Comparison of ENCODE assay signal across 9 cellular contexts in genomic region chr1:165826565-165826964, GRCh38. TPM values are rescaled to one million over a fixed set of nuclear protein-coding genes. Genes with fewer than 3 reads are reported as not detected.
A peak's percentile ranks its signal among the peaks of the same experiment; 100 is the strongest.
DNase-seq lines count a peak whose midpoint lies in the region; ATAC-seq, FAIRE-seq and TF ChIP-seq lines count a peak whose summit lies in the region.
"Had no signal": no experiment of that assay in that cellular context is flagged by ENCODE, and none has a peak within 500 bp of the region (broad histone marks: within the 10 kb centered on the region; RNA-seq: fewer than 3 reads in every experiment).

No MANE protein-coding gene starts in this region.

- intact Hi-C loops in activated T-helper 1 cell treated with anti-CD3 and anti-CD28 coated beads, Interleukin-12 subunit alpha, Interleukin-12 subunit beta, Interleukin-2, Interleukin-4 antibody, amounts not matched to agents 30 ng/mL and 10 ng/mL and 1 ng/mL, durations not matched to agents 14 hours and 24 hours and 36 hours (cut with micrococcal nuclease) = loop anchor here (2.0 kb wide), 1 partner anchor 434 kb away; no protein-coding TSS in a partner anchor

- no peaks in the 10 kb centered on the region for H4K20me1 ChIP-seq in keratinocyte (ENCODE audit: control insufficient read depth, extremely low read depth, insufficient read depth, low read length)

- H3K36me3 Mint-ChIP-seq in activated naive CD4-positive, alpha-beta T cell treated with anti-CD3 and anti-CD28 coated beads, Interleukin-2, amount 10 ng/mL, durations not matched to agents 7 days and 5 days = peaks cover 3% of the 10 kb centered on the region
- peaks cover 15 to 20% of the 10 kb centered on the region in 2 donors for H3K36me3 Mint-ChIP-seq in activated naive CD4-positive, alpha-beta T cell treated with anti-CD3 and anti-CD28 coated beads, Interleukin-2, amount 50 U/mL, for 72 hours
- peaks cover 10% of the 10 kb centered on the region for H3K36me3 Mint-ChIP-seq in activated T-helper 1 cell treated with anti-CD3 and anti-CD28 coated beads, Interleukin-12 subunit alpha, Interleukin-12 subunit beta, Interleukin-2, Interleukin-4 antibody, amounts not matched to agents 30 ng/mL and 10 ng/mL and 1 ng/mL, durations not matched to agents 14 hours and 24 hours and 36 hours (ENCODE audit: low read depth)

- no peak for ATAC-seq in activated naive CD4-positive, alpha-beta T cell treated with anti-CD3 and anti-CD28 coated beads, Interleukin-2, amount 50 U/mL, for 72 hours
- no peak for ATAC-seq in HG03469 (IDR thresholded peaks at IDR 0.05; ENCODE audit: unreplicated experiment)

- H3K79me2 ChIP-seq in keratinocyte (ENCODE audit: control insufficient read depth, insufficient read depth, low read length) = peaks cover 36% of the 10 kb centered on the region

- H3K4me2 ChIP-seq in keratinocyte (ENCODE audit: control insufficient read depth, extremely low read depth, insufficient read depth, low read depth, low read length) = no peak overlapping the region

- CTCF ChIA-PET in activated naive CD4-positive, alpha-beta T cell treated with anti-CD3 and anti-CD28 coated beads, Interleukin-2, amount 10 ng/mL, durations not matched to agents 7 days and 5 days (lab: Charles Lee) = interaction anchor here (1.4 to 3.9 kb wide), 5 partner anchors 45 to 226 kb away, joined by 3 to 15 read pairs (median 5); no protein-coding TSS in a partner anchor

- peaks cover 22% of the 10 kb centered on the region for H3K4me1 Mint-ChIP-seq in activated naive CD4-positive, alpha-beta T cell treated with anti-CD3 and anti-CD28 coated beads, Interleukin-2, amount 10 ng/mL, durations not matched to agents 7 days and 5 days
- H3K4me1 Mint-ChIP-seq in activated T-helper 1 cell treated with anti-CD3 and anti-CD28 coated beads, Interleukin-12 subunit alpha, Interleukin-12 subunit beta, Interleukin-2, Interleukin-4 antibody, amounts not matched to agents 30 ng/mL and 10 ng/mL and 1 ng/mL, durations not matched to agents 14 hours and 24 hours and 36 hours (ENCODE audit: low read depth) = peaks cover 17% of the 10 kb centered on the region

- no peaks in the 10 kb centered on the region for H3K27me3 ChIP-seq in keratinocyte (ENCODE audit: control insufficient read depth, extremely low read depth, insufficient read depth, low read length)
- H3K27me3 ChIP-seq in stomach smooth muscle (ENCODE audit: control insufficient read depth in 1 of 2, insufficient read depth in 2 of 2, low read length in 2 of 2) = no peaks in the 10 kb centered on the region
- H3K27me3 ChIP-seq: thyroid gland had no signal

- H3K9me3 ChIP-seq in keratinocyte (ENCODE audit: control insufficient read depth, low read depth, low read length) = no peaks in the 10 kb centered on the region
- no peaks in the 10 kb centered on the region for H3K9me3 ChIP-seq in stomach smooth muscle (ENCODE audit: control insufficient read depth in 2 of 2, low read length in 2 of 2)
- H3K9me3 ChIP-seq: thyroid gland had no signal

- DNase-seq in activated naive CD4-positive, alpha-beta T cell treated with anti-CD3 and anti-CD28 coated beads, Interleukin-2, amount 10 ng/mL, durations not matched to agents 7 days and 5 days = no peak
- no peak for DNase-seq in activated naive CD4-positive, alpha-beta T cell treated with anti-CD3 and anti-CD28 coated beads, Interleukin-2, amount 50 U/mL, for 72 hours (ENCODE audit: low spot score in 2 of 2)
- no peak for DNase-seq in activated T-helper 1 cell treated with anti-CD3 and anti-CD28 coated beads, Interleukin-12 subunit alpha, Interleukin-12 subunit beta, Interleukin-2, Interleukin-4 antibody, amounts not matched to agents 30 ng/mL and 10 ng/mL and 1 ng/mL, durations not matched to agents 14 hours and 24 hours and 36 hours (ENCODE audit: low spot score)
- DNase-seq in keratinocyte (ENCODE audit: low read depth, low spot score) = no peak
- no peak for DNase-seq in islet precursor cell
- no peak for DNase-seq in G401 (ENCODE audit: low spot score)

- in situ Hi-C loops in G401 (cut with HindIII; ENCODE audit: low sequenced_read_pairs) = no loop called here

- peaks cover 0 to 1% of the 10 kb centered on the region in 2 experiments for H3K36me3 ChIP-seq in keratinocyte (ENCODE audit: control insufficient read depth in 2 of 2, extremely low read depth in 1 of 2, insufficient read depth in 2 of 2, low read length in 2 of 2)
- H3K36me3 ChIP-seq in stomach smooth muscle (ENCODE audit: control insufficient read depth in 2 of 2, insufficient read depth in 2 of 2, low read length in 2 of 2) = no peaks in the 10 kb centered on the region
- H3K36me3 ChIP-seq: thyroid gland had no signal

- FAIRE-seq in keratinocyte (lab: Jason Lieb, UNC) = no peak

- H3K9ac ChIP-seq in keratinocyte (ENCODE audit: control insufficient read depth, extremely low read depth, insufficient read depth, low read length) (no peak overlapping the region), stomach smooth muscle (ENCODE audit: low read length in 2 of 2) (peak overlapping the region; percentile 7 to 55)

- peaks cover 36% of the 10 kb centered on the region for H3K27me3 Mint-ChIP-seq in activated naive CD4-positive, alpha-beta T cell treated with anti-CD3 and anti-CD28 coated beads, Interleukin-2, amount 10 ng/mL, durations not matched to agents 7 days and 5 days
- H3K27me3 Mint-ChIP-seq in activated T-helper 1 cell treated with anti-CD3 and anti-CD28 coated beads, Interleukin-12 subunit alpha, Interleukin-12 subunit beta, Interleukin-2, Interleukin-4 antibody, amounts not matched to agents 30 ng/mL and 10 ng/mL and 1 ng/mL, durations not matched to agents 14 hours and 24 hours and 36 hours (ENCODE audit: insufficient read depth) = peaks cover 21% of the 10 kb centered on the region

- peak overlapping the region; percentile 80 for H3K4me3 Mint-ChIP-seq in activated naive CD4-positive, alpha-beta T cell treated with anti-CD3 and anti-CD28 coated beads, Interleukin-2, amount 10 ng/mL, durations not matched to agents 7 days and 5 days
- peak overlapping the region; percentile 83 for H3K4me3 Mint-ChIP-seq in activated T-helper 1 cell treated with anti-CD3 and anti-CD28 coated beads, Interleukin-12 subunit alpha, Interleukin-12 subunit beta, Interleukin-2, Interleukin-4 antibody, amounts not matched to agents 30 ng/mL and 10 ng/mL and 1 ng/mL, durations not matched to agents 14 hours and 24 hours and 36 hours

- no peak for TF ChIP-seq CTCF in keratinocyte (optimal IDR thresholded peaks at IDR 0.05 in 1 of 3, IDR thresholded peaks at IDR 0.05 in 1 of 3, conservative IDR thresholded peaks at IDR 0.05 in 1 of 3; ENCODE audit: extremely low read depth in 1 of 3, insufficient read depth in 2 of 3, low read length in 3 of 3)

- dilution Hi-C loops in keratinocyte (cut with MboI; ENCODE audit: extremely low pct_ligation_motif_present, low sequenced_read_pairs) = no loop called here

- H3K27ac ChIP-seq in keratinocyte (ENCODE audit: control insufficient read depth, insufficient read depth, low read length) (no peak overlapping the region), stomach smooth muscle (ENCODE audit: low read length) (peak overlapping the region; percentile 13)

- H3K9me1 ChIP-seq in keratinocyte (ENCODE audit: control insufficient read depth, extremely low read depth, insufficient read depth, low read length) = no peaks in the 10 kb centered on the region

- H3K27ac Mint-ChIP-seq in activated naive CD4-positive, alpha-beta T cell treated with anti-CD3 and anti-CD28 coated beads, Interleukin-2, amount 10 ng/mL, durations not matched to agents 7 days and 5 days = no peak overlapping the region
- no peak overlapping the region for H3K27ac Mint-ChIP-seq in activated naive CD4-positive, alpha-beta T cell treated with anti-CD3 and anti-CD28 coated beads, Interleukin-2, amount 50 U/mL, for 72 hours
- H3K27ac Mint-ChIP-seq in activated T-helper 1 cell treated with anti-CD3 and anti-CD28 coated beads, Interleukin-12 subunit alpha, Interleukin-12 subunit beta, Interleukin-2, Interleukin-4 antibody, amounts not matched to agents 30 ng/mL and 10 ng/mL and 1 ng/mL, durations not matched to agents 14 hours and 24 hours and 36 hours = no peak overlapping the region

- peak overlapping the region; percentile 70 for H2AFZ ChIP-seq in keratinocyte (ENCODE audit: control insufficient read depth, low read length)

- H3K9me3 Mint-ChIP-seq in activated naive CD4-positive, alpha-beta T cell treated with anti-CD3 and anti-CD28 coated beads, Interleukin-2, amount 10 ng/mL, durations not matched to agents 7 days and 5 days = no peaks in the 10 kb centered on the region
- no peaks in the 10 kb centered on the region for H3K9me3 Mint-ChIP-seq in activated naive CD4-positive, alpha-beta T cell treated with anti-CD3 and anti-CD28 coated beads, Interleukin-2, amount 50 U/mL, for 72 hours
- no peaks in the 10 kb centered on the region for H3K9me3 Mint-ChIP-seq in activated T-helper 1 cell treated with anti-CD3 and anti-CD28 coated beads, Interleukin-12 subunit alpha, Interleukin-12 subunit beta, Interleukin-2, Interleukin-4 antibody, amounts not matched to agents 30 ng/mL and 10 ng/mL and 1 ng/mL, durations not matched to agents 14 hours and 24 hours and 36 hours

- H3K4me3 ChIP-seq in keratinocyte (ENCODE audit: control insufficient read depth in 2 of 3, extremely low read depth in 1 of 3, insufficient read depth in 2 of 3, low read depth in 1 of 3, low read length in 3 of 3) (no peak overlapping the region), stomach smooth muscle (ENCODE audit: low read length in 2 of 2) (no peak overlapping the region)

- H3K4me1 ChIP-seq in keratinocyte (ENCODE audit: control insufficient read depth, extremely low read depth, insufficient read depth, low read length) (peaks cover 8% of the 10 kb centered on the region), stomach smooth muscle (ENCODE audit: control insufficient read depth, insufficient read depth, low read length) (peaks cover 19% of the 10 kb centered on the region)

RNA-seq across cellular contexts. Expression of gene UCK2, which starts 0.8 kb away (rescaled TPM):
- 10 to 100 TPM; 37.0 to 61.6 TPM for total RNA-seq in activated naive CD4-positive, alpha-beta T cell treated with anti-CD3 and anti-CD28 coated beads, Interleukin-2, amount 50 U/mL, for 72 hours
- total RNA-seq in activated T-helper 1 cell treated with anti-CD3 and anti-CD28 coated beads, Interleukin-12 subunit alpha, Interleukin-12 subunit beta, Interleukin-2, Interleukin-4 antibody, amounts not matched to agents 30 ng/mL and 10 ng/mL and 1 ng/mL, durations not matched to agents 14 hours and 24 hours and 36 hours = 109 and 112 TPM in 2 replicates
- 63.0 to 88.7 TPM (median 71.9 TPM) in 3 replicates for polyA plus RNA-seq in keratinocyte
- polyA plus RNA-seq in keratinocyte (2011; ENCODE audit: low read depth) = 16.5 TPM
- polyA plus RNA-seq in keratinocyte (2011; cell fraction: cytosol; rRNA removed) = 59.6 and 60.6 TPM in 2 replicates
- polyA plus RNA-seq in keratinocyte (2011; cell fraction: nucleus; rRNA removed) = 68.1 and 69.6 TPM in 2 replicates
- polyA plus RNA-seq in keratinocyte (2012; ENCODE audit: low replicate concordance) = 35.8 and 65.3 TPM in 2 replicates
- 71.9 to 91.6 TPM (median 85.6 TPM) in 3 replicates for polyA minus RNA-seq in keratinocyte
- 65.2 TPM for polyA minus RNA-seq in keratinocyte (2011; cell fraction: cytosol; rRNA and poly(A)+ RNA removed)
- polyA minus RNA-seq in keratinocyte (2011; cell fraction: nucleus; rRNA and poly(A)+ RNA removed) = 40.6 and 53.1 TPM in 2 replicates
- total RNA-seq in G401 (2014; rRNA removed; shearing (Covaris generic)) = 112 and 125 TPM in 2 replicates

RNA-seq across cellular contexts. Expression of gene TMCO1, which starts 57.9 kb away (rescaled TPM):
- 10 to 100 TPM; 58.1 to 72.0 TPM for total RNA-seq in activated naive CD4-positive, alpha-beta T cell treated with anti-CD3 and anti-CD28 coated beads, Interleukin-2, amount 50 U/mL, for 72 hours
- 97.1 and 102 TPM in 2 replicates for total RNA-seq in activated T-helper 1 cell treated with anti-CD3 and anti-CD28 coated beads, Interleukin-12 subunit alpha, Interleukin-12 subunit beta, Interleukin-2, Interleukin-4 antibody, amounts not matched to agents 30 ng/mL and 10 ng/mL and 1 ng/mL, durations not matched to agents 14 hours and 24 hours and 36 hours
- 120 to 172 TPM (median 158 TPM) in 3 replicates for polyA plus RNA-seq in keratinocyte
- 294 TPM for polyA plus RNA-seq in keratinocyte (2011; ENCODE audit: low read depth)
- polyA plus RNA-seq in keratinocyte (2011; cell fraction: cytosol; rRNA removed) = 64.6 and 130 TPM in 2 replicates
- 141 and 189 TPM in 2 replicates for polyA plus RNA-seq in keratinocyte (2011; cell fraction: nucleus; rRNA removed)
- 76.8 and 111 TPM in 2 replicates for polyA plus RNA-seq in keratinocyte (2012; ENCODE audit: low replicate concordance)
- 81.7 to 114 TPM (median 90.4 TPM) in 3 replicates for polyA minus RNA-seq in keratinocyte
- 79.2 TPM for polyA minus RNA-seq in keratinocyte (2011; cell fraction: cytosol; rRNA and poly(A)+ RNA removed)
- polyA minus RNA-seq in keratinocyte (2011; cell fraction: nucleus; rRNA and poly(A)+ RNA removed) = 48.7 and 76.9 TPM in 2 replicates
- 54.6 and 70.2 TPM in 2 replicates for total RNA-seq in G401 (2014; rRNA removed; shearing (Covaris generic))
